In genomic region chr11:123187221-123187620, GRCh38 we compare ENCODE assay signal across 23 cellular contexts. TPM values are rescaled to one million over a fixed set of nuclear protein-coding genes. Genes with fewer than 3 reads are reported as not detected.
DNase-seq lines count a peak whose midpoint lies in the region; ATAC-seq, FAIRE-seq and TF ChIP-seq lines count a peak whose summit lies in the region.
"Had no signal": no experiment of that assay in that cellular context is flagged by ENCODE, and none has a peak within 500 bp of the region (broad histone marks: within the 10 kb centered on the region; RNA-seq: fewer than 3 reads in every experiment).

No MANE protein-coding gene starts in this region.

- H3K36me3 Mint-ChIP-seq in endodermal cell (ENCODE audit: low read depth): peaks cover 65% of the 10 kb centered on the region
- no peaks in the 10 kb centered on the region for H3K36me3 Mint-ChIP-seq in activated naive CD4-positive, alpha-beta T cell treated with anti-CD3 and anti-CD28 coated beads, Interleukin-2, amount 50 U/mL, for 72 hours
- H3K36me3 Mint-ChIP-seq: stimulated activated effector memory CD8-positive, alpha-beta T cell treated with anti-CD3 and anti-CD28 coated beads, Interleukin-12 subunit alpha, Interleukin-12 subunit beta, amount 100 ng/mL, for 72 hours had no signal

- H3K9me3 ChIP-seq in endodermal cell (ENCODE audit: control insufficient read depth, low read length) (peaks cover 7% of the 10 kb centered on the region), muscle layer of duodenum (ENCODE audit: control insufficient read depth in 1 of 2, low read length in 2 of 2) (no peaks in the 10 kb centered on the region), stomach smooth muscle (ENCODE audit: control insufficient read depth in 2 of 2, low read length in 2 of 2) (no peaks in the 10 kb centered on the region), pancreas (no peaks in the 10 kb centered on the region)
- H3K9me3 ChIP-seq: esophagus squamous epithelium, heart left ventricle, MG63, neutrophil, right atrium auricular region, thyroid gland had no signal

- FAIRE-seq in pancreas (lab: Jason Lieb, UNC): no peak
- FAIRE-seq: H1 had no signal

- H3K9ac ChIP-seq in endodermal cell (ENCODE audit: extremely low read depth, low read length, poor library complexity, severe bottlenecking): no peak overlapping the region
- no peak overlapping the region for H3K9ac ChIP-seq in stomach smooth muscle (ENCODE audit: low read length in 2 of 2)

- no peak overlapping the region for H3K27ac Mint-ChIP-seq in endodermal cell
- no peak overlapping the region for H3K27ac Mint-ChIP-seq in activated naive CD4-positive, alpha-beta T cell treated with anti-CD3 and anti-CD28 coated beads, Interleukin-2, amount 50 U/mL, for 72 hours
- H3K27ac Mint-ChIP-seq: activated CD4-positive, alpha-beta memory T cell treated with anti-CD3 and anti-CD28 coated beads, Interleukin-2, amount 10 ng/mL, durations not matched to agents 7 days and 5 days; stimulated activated effector memory CD8-positive, alpha-beta T cell treated with anti-CD3 and anti-CD28 coated beads, Interleukin-12 subunit alpha, Interleukin-12 subunit beta, amount 100 ng/mL, for 72 hours; WTC11 had no signal

- peaks cover 57% of the 10 kb centered on the region for H3K4me1 Mint-ChIP-seq in endodermal cell

- H3K27me3 ChIP-seq in endodermal cell (ENCODE audit: control insufficient read depth, insufficient read depth, low read length, poor library complexity, severe bottlenecking): no peaks in the 10 kb centered on the region
- H3K27me3 ChIP-seq in muscle layer of duodenum (ENCODE audit: low read depth, low read length): no peaks in the 10 kb centered on the region
- H3K27me3 ChIP-seq in stomach smooth muscle (ENCODE audit: control insufficient read depth in 1 of 2, insufficient read depth in 2 of 2, low read length in 2 of 2): no peaks in the 10 kb centered on the region
- H3K27me3 ChIP-seq in pancreas: no peaks in the 10 kb centered on the region
- H3K27me3 ChIP-seq: MG63, right atrium auricular region, thyroid gland had no signal

- no peaks in the 10 kb centered on the region for H3K27me3 Mint-ChIP-seq in endodermal cell (ENCODE audit: insufficient read depth)

- H3K36me3 ChIP-seq in endodermal cell (ENCODE audit: control insufficient read depth, insufficient read depth, low read length): peaks cover 86% of the 10 kb centered on the region
- H3K36me3 ChIP-seq in muscle layer of duodenum (ENCODE audit: control insufficient read depth in 1 of 2, insufficient read depth in 2 of 2, low read length in 2 of 2): peaks cover 0 to 7% of the 10 kb centered on the region in 2 donors
- peaks cover 4% of the 10 kb centered on the region in 2 donors for H3K36me3 ChIP-seq in stomach smooth muscle (ENCODE audit: control insufficient read depth in 2 of 2, insufficient read depth in 2 of 2, low read length in 2 of 2)
- H3K36me3 ChIP-seq in pancreas: no peaks in the 10 kb centered on the region
- H3K36me3 ChIP-seq: esophagus squamous epithelium, heart left ventricle, neutrophil, right atrium auricular region, thyroid gland had no signal

- H3K4me1 ChIP-seq in endodermal cell (ENCODE audit: control insufficient read depth, insufficient read depth, low read length) (peaks cover 29% of the 10 kb centered on the region), muscle layer of duodenum (ENCODE audit: control insufficient read depth in 1 of 2, insufficient read depth in 2 of 2, low read length in 2 of 2) (peaks cover 12 to 33% of the 10 kb centered on the region in 2 donors), stomach smooth muscle (ENCODE audit: control insufficient read depth, insufficient read depth, low read length) (peaks cover 60% of the 10 kb centered on the region), pancreas (no peaks in the 10 kb centered on the region)
- H3K4me1 ChIP-seq: right atrium auricular region had no signal

- H3K9me3 Mint-ChIP-seq in endodermal cell: no peaks in the 10 kb centered on the region
- no peaks in the 10 kb centered on the region for H3K9me3 Mint-ChIP-seq in activated naive CD4-positive, alpha-beta T cell treated with anti-CD3 and anti-CD28 coated beads, Interleukin-2, amount 50 U/mL, for 72 hours
- H3K9me3 Mint-ChIP-seq: activated CD4-positive, alpha-beta memory T cell treated with anti-CD3 and anti-CD28 coated beads, Interleukin-2, amount 10 ng/mL, durations not matched to agents 7 days and 5 days; stimulated activated effector memory CD8-positive, alpha-beta T cell treated with anti-CD3 and anti-CD28 coated beads, Interleukin-12 subunit alpha, Interleukin-12 subunit beta, amount 100 ng/mL, for 72 hours; WTC11 had no signal

- intact Hi-C loops in pancreas (cut with DNase I): no loop called here

- no peak for ATAC-seq in activated naive CD4-positive, alpha-beta T cell treated with anti-CD3 and anti-CD28 coated beads, Interleukin-2, amount 50 U/mL, for 72 hours
- no peak for ATAC-seq in pancreas
- ATAC-seq: left lobe of liver; stimulated activated effector memory CD8-positive, alpha-beta T cell treated with anti-CD3 and anti-CD28 coated beads, Interleukin-12 subunit alpha, Interleukin-12 subunit beta, amount 100 ng/mL, for 72 hours had no signal

- peak; percentile 52 for DNase-seq in NCI-H2227 treated with DMSO at 0.1 percent for 48 hours (lab: John Stamatoyannopoulos, UW)
- no peak for DNase-seq in endodermal cell
- DNase-seq in SHP77 treated with DMSO at 0.1 percent for 48 hours (lab: John Stamatoyannopoulos, UW): no peak
- DNase-seq in AG08396 (ENCODE audit: low spot score): no peak
- DNase-seq in activated naive CD4-positive, alpha-beta T cell treated with anti-CD3 and anti-CD28 coated beads, Interleukin-2, amount 50 U/mL, for 72 hours (ENCODE audit: low spot score in 2 of 2): no peak
- no peak for DNase-seq in pancreas
- DNase-seq: activated CD4-positive, alpha-beta memory T cell treated with anti-CD3 and anti-CD28 coated beads, Interleukin-2, amount 10 ng/mL, durations not matched to agents 7 days and 5 days; activated T-cell treated with anti-CD3 and anti-CD28 coated beads, Interleukin-2, amount 50 U/mL, for 1 hour; DMS79 treated with DMSO at 0.1 percent for 48 hours; effector CD8-positive, alpha-beta T cell; esophagus squamous epithelium; heart left ventricle; MG63; NCI-H146; thyroid gland had no signal

- H3K4me3 Mint-ChIP-seq in endodermal cell: no peak overlapping the region
- H3K4me3 Mint-ChIP-seq: activated CD4-positive, alpha-beta memory T cell treated with anti-CD3 and anti-CD28 coated beads, Interleukin-2, amount 10 ng/mL, durations not matched to agents 7 days and 5 days; stimulated activated effector memory CD8-positive, alpha-beta T cell treated with anti-CD3 and anti-CD28 coated beads, Interleukin-12 subunit alpha, Interleukin-12 subunit beta, amount 100 ng/mL, for 72 hours; WTC11 had no signal

- WGBS in endodermal cell (ENCODE audit: insufficient coverage in 1 of 2, insufficient read length in 1 of 2), 2 experiments: 96% methylated on average over 4 of the region's 4 CpGs; no CpG with 5 or more reads in 1 of the 2 experiments
- WGBS in pancreas, 2 donors: 81 to 87% methylated on average over 4 of the region's 4 CpGs

- H3K4me3 ChIP-seq in endodermal cell (ENCODE audit: low read length) (no peak overlapping the region), muscle layer of duodenum (ENCODE audit: low read depth in 1 of 2, low read length in 2 of 2) (no peak overlapping the region), stomach smooth muscle (ENCODE audit: low read length in 2 of 2) (no peak overlapping the region), pancreas (no peak overlapping the region)
- H3K4me3 ChIP-seq: heart left ventricle, right atrium auricular region, thyroid gland had no signal

- TF ChIP-seq CTCF in endodermal cell (conservative IDR thresholded peaks at IDR 0.05): no peak
- no peak for TF ChIP-seq CTCF in pancreas (IDR thresholded peaks at IDR 0.05)

- H3K27ac ChIP-seq in endodermal cell (ENCODE audit: low read depth, low read length): peak overlapping the region; percentile 89
- peak overlapping the region; percentile 81 for H3K27ac ChIP-seq in muscle layer of duodenum (ENCODE audit: low read length)
- peak overlapping the region; percentile 74 for H3K27ac ChIP-seq in stomach smooth muscle (ENCODE audit: low read length)
- H3K27ac ChIP-seq in pancreas: no peak overlapping the region
- H3K27ac ChIP-seq: neutrophil, thyroid gland had no signal

RNA-seq across cellular contexts. Expression of gene CLMP, which starts 7.8 kb away (rescaled TPM):
- total RNA-seq in endodermal cell (10 to 100 TPM; 86.5 to 94.4 TPM), pancreas (1 to 10 TPM in 3 of 6 donors, under 1 TPM in 3; 0.46 to 5.5 (median 2.3) TPM)
- 18.3 TPM for polyA plus RNA-seq in endodermal cell (2013, experiment 1 of 2)
- 23.9 TPM for polyA plus RNA-seq in endodermal cell (2013, experiment 2 of 2)
- total RNA-seq in activated naive CD4-positive, alpha-beta T cell treated with anti-CD3 and anti-CD28 coated beads, Interleukin-2, amount 50 U/mL, for 72 hours: under 1 TPM; 0.41 to 0.54 TPM
- polyA plus RNA-seq in pancreas: 1 to 10 TPM in 1 of 2 donors, under 1 TPM in 1; 0.61 to 1.1 TPM

Comparison
In these comparisons a context has a peak if more than half of its experiments do, and no peak if none do; other contexts are left out.
1. H3K27ac ChIP-seq: peak in endodermal cell (single experiment), muscle layer of duodenum (single experiment) and stomach smooth muscle (single experiment); none in pancreas (0 of 4).
2. RNA of gene CLMP, which starts 7.8 kb away (total RNA-seq): 86.5 to 94.4 TPM in endodermal cell; 0.46 to 5.5 TPM in pancreas and 0.41 to 0.54 TPM in activated naive CD4-positive, alpha-beta T cell treated with anti-CD3 and anti-CD28 coated beads, Interleukin-2, amount 50 U/mL, for 72 hours; every median in the first group is over 10 times any median in the second.